8 cellular contexts compared by ENCODE assay signal in genomic region chr3:191051037-191051436, GRCh38.
DNase-seq lines count a peak whose midpoint lies in the region; ATAC-seq and TF ChIP-seq lines count a peak whose summit lies in the region.

No MANE protein-coding gene starts in this region.

- H3K27me3 Mint-ChIP-seq in HFFc6 (ENCODE audit: insufficient read depth) (no peaks in the 10 kb centered on the region; the same call in 1 of the 2 replicates), endothelial cell (ENCODE audit: unreplicated experiment) (no peaks in the 10 kb centered on the region)

- peak; percentile 29 for TF ChIP-seq CTCF in GM06990 (IDR thresholded peaks at IDR 0.05; ENCODE audit: insufficient read depth, low read length, poor library complexity, severe bottlenecking)
- TF ChIP-seq CTCF in HFFc6 (IDR thresholded peaks at IDR 0.05): peak; percentile 87
- TF ChIP-seq CTCF in endothelial cell (IDR thresholded peaks at IDR 0.05; ENCODE audit: unreplicated experiment): peak; percentile 79
- TF ChIP-seq CTCF in psoas muscle (IDR thresholded peaks at IDR 0.05): peak; percentile 56

- no peaks in the 10 kb centered on the region for H3K9me3 ChIP-seq in psoas muscle
- no peaks in the 10 kb centered on the region for H3K9me3 ChIP-seq in effector memory CD4-positive, alpha-beta T cell (ENCODE audit: control insufficient read depth, low read length)

- intact Hi-C loops in psoas muscle (cut with DNase I): loop anchor here (5.0 to 10.0 kb wide), 5 partner anchors 166 to 349 kb away; no protein-coding TSS in a partner anchor

- H3K36me3 ChIP-seq in GM06990 (ENCODE audit: control insufficient read depth, insufficient read depth, low read length) (no peaks in the 10 kb centered on the region), psoas muscle (ENCODE audit: insufficient read depth in 1 of 2, low read depth in 1 of 2) (no peaks in the 10 kb centered on the region)
- H3K36me3 ChIP-seq in effector memory CD4-positive, alpha-beta T cell (ENCODE audit: control insufficient read depth, insufficient read depth, low read length): no peaks in the 10 kb centered on the region

- H3K27ac Mint-ChIP-seq in HFFc6 (no peak overlapping the region), endothelial cell (ENCODE audit: unreplicated experiment) (no peak overlapping the region)

- no peak overlapping the region for H3K4me3 Mint-ChIP-seq in HFFc6
- no peak overlapping the region for H3K4me3 Mint-ChIP-seq in endothelial cell (ENCODE audit: unreplicated experiment)

- peak in 1 of 4 donors; percentile 58 for ATAC-seq in psoas muscle
- ATAC-seq in HG03097 (IDR thresholded peaks at IDR 0.05; ENCODE audit: low FRiP score, unreplicated experiment): no peak

- no peaks in the 10 kb centered on the region for H3K9me3 Mint-ChIP-seq in HFFc6
- no peaks in the 10 kb centered on the region for H3K9me3 Mint-ChIP-seq in endothelial cell (ENCODE audit: unreplicated experiment)

- H3K36me3 Mint-ChIP-seq in HFFc6 (ENCODE audit: low read depth) (no peaks in the 10 kb centered on the region), endothelial cell (ENCODE audit: low read depth, unreplicated experiment) (no peaks in the 10 kb centered on the region)

- no peak overlapping the region for H3K27ac ChIP-seq in psoas muscle
- H3K27ac ChIP-seq in effector memory CD4-positive, alpha-beta T cell (ENCODE audit: insufficient read depth, low read length, poor library complexity, severe bottlenecking): no peak overlapping the region

- no peak for DNase-seq in GM06990 (ENCODE audit: extremely low read depth, insufficient read length)
- DNase-seq in HFFc6: peak; percentile 45
- DNase-seq in NCI-H774 (lab: John Stamatoyannopoulos, UW): peak; percentile 59
- DNase-seq in endothelial cell (ENCODE audit: low spot score): no peak
- no peak for DNase-seq in psoas muscle
- no peak for DNase-seq in activated gamma-delta T cell treated with Interleukin-2 at 50 U/mL for 16 hours
- DNase-seq in effector memory CD4-positive, alpha-beta T cell: no peak

- H3K4me3 ChIP-seq in GM06990 (replicated peaks; ENCODE audit: low read depth, low read length) (no peak overlapping the region), psoas muscle (no peak overlapping the region)
- H3K4me3 ChIP-seq in effector memory CD4-positive, alpha-beta T cell (ENCODE audit: insufficient read depth, low read depth, low read length, poor library complexity, severe bottlenecking): no peak overlapping the region

- H3K27me3 ChIP-seq in GM06990 (replicated peaks; ENCODE audit: control insufficient read depth, insufficient read depth, low read length): no peaks in the 10 kb centered on the region
- no peaks in the 10 kb centered on the region for H3K27me3 ChIP-seq in psoas muscle (ENCODE audit: insufficient read depth in 3 of 3, low read length in 2 of 3)
- H3K27me3 ChIP-seq in effector memory CD4-positive, alpha-beta T cell (replicated peaks; ENCODE audit: control insufficient read depth, insufficient read depth, low read length, poor library complexity, severe bottlenecking): no peaks in the 10 kb centered on the region

- H3K4me1 ChIP-seq in psoas muscle: no peaks in the 10 kb centered on the region
- no peaks in the 10 kb centered on the region for H3K4me1 ChIP-seq in effector memory CD4-positive, alpha-beta T cell (ENCODE audit: control insufficient read depth, insufficient read depth, low read length, poor library complexity, severe bottlenecking)

- H3K4me1 Mint-ChIP-seq in HFFc6 (ENCODE audit: low read depth) (peaks cover 7% of the 10 kb centered on the region), endothelial cell (ENCODE audit: unreplicated experiment) (no peaks in the 10 kb centered on the region)

- 23 to 27% (median 25%) methylated on average over 4 of the region's 4 CpGs for WGBS in psoas muscle, 3 donors

Comparison
In these comparisons a context has a peak if more than half of its experiments do, and no peak if none do; other contexts are left out.
1. DNase-seq: peak in HFFc6 (single experiment) and NCI-H774 (single experiment); none in GM06990 (single experiment), endothelial cell (single experiment), psoas muscle (0 of 2), activated gamma-delta T cell treated with Interleukin-2 at 50 U/mL for 16 hours (single experiment) and effector memory CD4-positive, alpha-beta T cell (0 of 3).
2. CTCF ChIP-seq: peak in every context shown above with its lines; median percentile 87 in HFFc6; 79 in endothelial cell; 56 in psoas muscle; 29 in GM06990.